Comparison of ENCODE assay signal across 10 cellular contexts in the genomic region with DNA sequence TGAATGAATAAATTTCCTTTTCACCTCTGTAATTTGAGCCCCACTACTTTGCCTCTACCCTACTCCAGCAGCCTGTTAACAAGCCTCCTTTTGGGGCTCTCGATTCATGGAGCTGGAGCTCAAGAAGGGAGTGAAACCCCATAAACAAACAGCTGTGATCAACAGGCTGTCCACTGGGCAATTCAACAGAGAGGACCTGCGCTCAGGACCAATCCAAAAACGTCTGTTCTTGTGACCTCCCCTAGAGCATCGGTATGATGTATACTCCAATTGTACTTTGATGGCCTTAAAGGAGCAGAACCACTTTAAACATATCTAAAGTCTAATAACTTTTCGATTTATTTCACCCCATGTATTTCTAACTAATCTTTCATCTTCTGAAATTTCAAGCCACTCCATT. TPM values are rescaled to one million over a fixed set of nuclear protein-coding genes. Genes with fewer than 3 reads are reported as not detected.
DNase-seq lines count a peak whose midpoint lies in the region; ATAC-seq and TF ChIP-seq lines count a peak whose summit lies in the region.
"Had no signal": no experiment of that assay in that cellular context is flagged by ENCODE, and none has a peak within 500 bp of the region (broad histone marks: within the 10 kb centered on the region; RNA-seq: fewer than 3 reads in every experiment).

No MANE protein-coding gene starts in this region.

- intact Hi-C loops in CD4-positive, alpha-beta T cell (cut with DNase I, micrococcal nuclease), result loop anchor here in 1 of 2 experiments (2.0 kb wide), 1 partner anchor 41 kb away; no protein-coding TSS in a partner anchor

- H3K4me3 ChIP-seq in gastroesophageal sphincter, result no peak overlapping the region
- H3K4me3 ChIP-seq: adrenal gland had no signal

- no peaks in the 10 kb centered on the region for H3K9me3 ChIP-seq in CD4-positive, alpha-beta T cell (ENCODE audit: control insufficient read depth, low read length)
- no peaks in the 10 kb centered on the region for H3K9me3 ChIP-seq in gastroesophageal sphincter
- H3K9me3 ChIP-seq: adrenal gland had no signal

- no peaks in the 10 kb centered on the region for H3K36me3 ChIP-seq in gastroesophageal sphincter
- H3K36me3 ChIP-seq: adrenal gland had no signal

- 70 to 72% methylated on average over 4 to 5 of the region's 5 CpGs for WGBS in gastroesophageal sphincter (ENCODE audit: low coverage in 1 of 2), 2 donors

- H3K4me1 Mint-ChIP-seq in CD4-positive, alpha-beta T cell (ENCODE audit: low read depth), result peaks cover 74% of the 10 kb centered on the region
- H3K4me1 Mint-ChIP-seq in activated naive CD4-positive, alpha-beta T cell treated with anti-CD3 and anti-CD28 coated beads, Interleukin-2, amount 50 U/mL, for 24 hours, result peaks cover 57% of the 10 kb centered on the region

- H3K4me3 Mint-ChIP-seq in CD4-positive, alpha-beta T cell, result peak overlapping the region; percentile 94
- peak overlapping the region; percentile 79 for H3K4me3 Mint-ChIP-seq in activated naive CD4-positive, alpha-beta T cell treated with anti-CD3 and anti-CD28 coated beads, Interleukin-2, amount 50 U/mL, for 24 hours

- POLR2A ChIA-PET in CD4-positive, alpha-beta T cell (lab: Charles Lee), result interaction anchor here (1.0 to 9.8 kb wide), 16 partner anchors 8 to 82 kb away, joined by 3 to 201 read pairs (median 8); a partner anchor contains a TSS

- H3K36me3 Mint-ChIP-seq in CD4-positive, alpha-beta T cell (ENCODE audit: low read depth), result peaks cover 16% of the 10 kb centered on the region
- peaks cover 28% of the 10 kb centered on the region for H3K36me3 Mint-ChIP-seq in activated naive CD4-positive, alpha-beta T cell treated with anti-CD3 and anti-CD28 coated beads, Interleukin-2, amount 50 U/mL, for 24 hours

- no peak for TF ChIP-seq CTCF in CD4-positive, alpha-beta T cell (IDR thresholded peaks at IDR 0.05)
- TF ChIP-seq CTCF in gastroesophageal sphincter (IDR thresholded peaks at IDR 0.05), result no peak

- TF ChIP-seq EP300 in gastroesophageal sphincter (IDR thresholded peaks at IDR 0.05), result no peak

- no peaks in the 10 kb centered on the region for H3K9me3 Mint-ChIP-seq in CD4-positive, alpha-beta T cell
- H3K9me3 Mint-ChIP-seq in activated naive CD4-positive, alpha-beta T cell treated with anti-CD3 and anti-CD28 coated beads, Interleukin-2, amount 50 U/mL, for 24 hours, result peaks cover 7% of the 10 kb centered on the region

- H3K27me3 Mint-ChIP-seq in CD4-positive, alpha-beta T cell, result no peaks in the 10 kb centered on the region
- H3K27me3 Mint-ChIP-seq in activated naive CD4-positive, alpha-beta T cell treated with anti-CD3 and anti-CD28 coated beads, Interleukin-2, amount 50 U/mL, for 24 hours, result no peaks in the 10 kb centered on the region

- H3K27me3 ChIP-seq in CD4-positive, alpha-beta T cell (ENCODE audit: control insufficient read depth, insufficient read depth, low read length), result no peaks in the 10 kb centered on the region
- H3K27me3 ChIP-seq in gastroesophageal sphincter, result no peaks in the 10 kb centered on the region
- H3K27me3 ChIP-seq: adrenal gland had no signal

- CTCF ChIA-PET in CD4-positive, alpha-beta T cell (lab: Charles Lee), result interaction anchor here (1.0 to 1.2 kb wide), 3 partner anchors 26 to 119 kb away, joined by 3 to 5 read pairs (median 3); no protein-coding TSS in a partner anchor

- ATAC-seq in CD4-positive, alpha-beta T cell (ENCODE audit: poor library complexity), result peak; percentile 61
- peak; percentile 8 for ATAC-seq in GM21515 (IDR thresholded peaks at IDR 0.05; ENCODE audit: unreplicated experiment)
- peak; percentile 20 for ATAC-seq in HG03521 (IDR thresholded peaks at IDR 0.05; ENCODE audit: unreplicated experiment)
- no peak for ATAC-seq in esophagus mucosa
- ATAC-seq in gastroesophageal sphincter, result no peak
- ATAC-seq: HepG2 had no signal

- no peak for TF ChIP-seq POLR2A in gastroesophageal sphincter (IDR thresholded peaks at IDR 0.05)

- H3K27ac ChIP-seq in CD4-positive, alpha-beta T cell (ENCODE audit: low read depth, low read length), result peak overlapping the region; percentile 76
- H3K27ac ChIP-seq in gastroesophageal sphincter, result no peak overlapping the region
- H3K27ac ChIP-seq: adrenal gland had no signal

- H3K27ac Mint-ChIP-seq in CD4-positive, alpha-beta T cell, result no peak overlapping the region
- peak overlapping the region; percentile 99 for H3K27ac Mint-ChIP-seq in activated naive CD4-positive, alpha-beta T cell treated with anti-CD3 and anti-CD28 coated beads, Interleukin-2, amount 50 U/mL, for 24 hours

- peak in 4 of 10 experiments; percentile 25 to 35 (median 31) for DNase-seq in CD4-positive, alpha-beta T cell
- DNase-seq in cortex of kidney (lab: John Stamatoyannopoulos, UW) (no peak), GM19238 (ENCODE audit: insufficient read length, low spot score) (no peak)
- DNase-seq: adrenal gland had no signal

- H3K4me1 ChIP-seq in gastroesophageal sphincter, result peaks cover 0 to 6% (median 0%) of the 10 kb centered on the region in 3 donors

RNA-seq across cellular contexts. Expression of a gene that starts 37.4 kb away (rescaled TPM):
- total RNA-seq in CD4-positive, alpha-beta T cell, result 10 to 100 TPM; 48.4 to 48.6 TPM
- total RNA-seq in esophagus mucosa (12.2 TPM), gastroesophageal sphincter (10 to 100 TPM; 17.1 to 28.1 (median 24.9) TPM)

Comparison
In these comparisons a context has a peak if more than half of its experiments do, and no peak if none do; other contexts are left out.
1. ATAC-seq: peak in CD4-positive, alpha-beta T cell (single experiment), GM21515 (single experiment) and HG03521 (single experiment); none in esophagus mucosa (single experiment) and gastroesophageal sphincter (single experiment).